ENCODE assay signal across 2 cellular contexts in genomic region chr9:135336722-135337490, GRCh38.
TF ChIP-seq lines count a peak whose summit lies in the region.

No MANE protein-coding gene starts in this region.

TF ChIP-seq in HEK293, 187 proteins besides CTCF, POLR2A, EP300 and RAD21:
- TF ChIP-seq ZFHX2 (tag by site-specific recombination; conservative IDR thresholded peaks at IDR 0.05) (0 out of 2 replicates have a peak, but pooled peaks have one; percentile 20), ZNF747 (tag by site-specific recombination; IDR thresholded peaks at IDR 0.05) (no peak), ZFP69B (tag by site-specific recombination; IDR thresholded peaks at IDR 0.05) (no peak), ZNF311 (tag by site-specific recombination; IDR thresholded peaks at IDR 0.05; ENCODE audit: borderline replicate concordance) (no peak), ZNF169 (tag by site-specific recombination; IDR thresholded peaks at IDR 0.05) (no peak), ZSCAN4 (tag by site-specific recombination; IDR thresholded peaks at IDR 0.05) (peak; percentile 88), ZNF555 (tag by site-specific recombination; conservative IDR thresholded peaks at IDR 0.05) (no peak)

TF ChIP-seq in H1, 55 proteins besides CTCF, POLR2A, EP300 and RAD21:
- no peak for TF ChIP-seq HDAC6 (IDR thresholded peaks at IDR 0.05; ENCODE audit: low read depth, low read length)
- no peak for TF ChIP-seq CHD2 (IDR thresholded peaks at IDR 0.05; ENCODE audit: low read length)
